ENCODE assay signal across 8 cellular contexts in the genomic region with DNA sequence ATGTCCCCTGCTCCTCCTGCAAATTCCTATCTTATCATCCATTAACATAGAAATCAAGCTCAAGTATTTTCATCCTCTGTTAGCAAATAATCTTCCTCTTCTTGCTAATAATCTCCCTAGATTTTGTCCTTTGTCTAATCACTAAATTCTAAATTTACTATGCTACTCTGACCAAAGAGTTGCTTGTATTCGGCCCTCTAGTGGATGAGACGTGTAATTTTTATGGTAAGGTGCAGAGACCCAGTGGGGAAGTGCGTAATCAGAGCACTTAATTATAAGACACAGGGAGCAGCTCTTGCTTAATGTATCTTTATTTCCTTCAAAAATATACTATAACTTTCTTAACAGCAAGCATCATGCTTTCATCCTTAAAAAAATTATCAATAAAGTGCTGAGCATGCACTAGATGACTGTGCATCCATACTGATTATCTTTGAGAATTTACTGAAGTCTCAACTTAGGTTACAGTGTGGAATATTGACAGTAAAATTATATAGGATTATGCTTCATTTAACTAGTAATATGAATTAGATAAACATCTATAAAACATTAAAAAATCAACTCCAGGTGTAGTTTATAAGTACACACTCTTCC.
DNase-seq lines count a peak whose midpoint lies in the region; ATAC-seq and TF ChIP-seq lines count a peak whose summit lies in the region.

No MANE protein-coding gene starts in this region.

- TF ChIP-seq CTCF in Calu3 (IDR thresholded peaks at IDR 0.05; ENCODE audit: unreplicated experiment) (peak; percentile 73), cardiac fibroblast (IDR thresholded peaks at IDR 0.05; ENCODE audit: low read depth, low read length) (peak; percentile 77), left lung (IDR thresholded peaks at IDR 0.05) (peak; percentile 59 to 69), vagina (IDR thresholded peaks at IDR 0.05) (peak; percentile 43 to 72 (median 44))

- no peaks in the 10 kb centered on the region for H3K36me3 Mint-ChIP-seq in Calu3 (ENCODE audit: insufficient read depth, unreplicated experiment)

- no peaks in the 10 kb centered on the region for H3K27me3 ChIP-seq in left lung
- no peaks in the 10 kb centered on the region for H3K27me3 ChIP-seq in vagina

- no peaks in the 10 kb centered on the region for H3K9me3 ChIP-seq in left lung
- H3K9me3 ChIP-seq in vagina: no peaks in the 10 kb centered on the region

- H3K4me3 ChIP-seq in cardiac fibroblast (replicated peaks in 1 of 2; ENCODE audit: low read depth in 2 of 2, low read length in 2 of 2) (no peak overlapping the region), left lung (no peak overlapping the region), vagina (no peak overlapping the region)

- H3K4me1 ChIP-seq in left lung: no peaks in the 10 kb centered on the region
- peaks cover 6% of the 10 kb centered on the region for H3K4me1 ChIP-seq in vagina

- H3K36me3 ChIP-seq in left lung (no peaks in the 10 kb centered on the region), vagina (no peaks in the 10 kb centered on the region)

- intact Hi-C loops in Calu3 (cut with micrococcal nuclease; ENCODE audit: unreplicated experiment): loop anchor here (2.0 to 5.0 kb wide), 3 partner anchors 211 to 378 kb away; partner anchors contain the start of gene SLC16A7
- intact Hi-C loops in left lung (cut with DNase I): no loop called here
- intact Hi-C loops in vagina (cut with DNase I): no loop called here

- CTCF ChIA-PET in Calu3 (lab: Charles Lee): interaction anchor here (0.8 to 1.6 kb wide), 2 partner anchors 122 to 159 kb away, joined by 3 to 4 read pairs; no protein-coding TSS in a partner anchor

- H3K4me3 Mint-ChIP-seq in Calu3 (ENCODE audit: low read depth, unreplicated experiment): no peak overlapping the region

- peaks cover 8% of the 10 kb centered on the region for H3K4me1 Mint-ChIP-seq in Calu3 (ENCODE audit: low read depth, unreplicated experiment)

- H3K27ac ChIP-seq in left lung (no peak overlapping the region), vagina (no peak overlapping the region)

- TF ChIP-seq POLR2A in vagina (IDR thresholded peaks at IDR 0.05): no peak

- BruUV-seq in Calu3 (replicated peaks; lab: Mats Ljungman, UMichigan): no TSS peak

- ATAC-seq in GM18907 (IDR thresholded peaks at IDR 0.05; ENCODE audit: unreplicated experiment): peak; percentile 92
- peak; percentile 90 for ATAC-seq in HG03064 (IDR thresholded peaks at IDR 0.05; ENCODE audit: low read depth, unreplicated experiment)
- ATAC-seq in left lung: peak; percentile 83

- H3K9me3 Mint-ChIP-seq in Calu3 (ENCODE audit: low read depth, unreplicated experiment): no peaks in the 10 kb centered on the region

- no peak for DNase-seq in Calu3
- peak; percentile 23 for DNase-seq in NCI-H69 (lab: John Stamatoyannopoulos, UW)
- DNase-seq in cardiac fibroblast (ENCODE audit: low read depth in 2 of 2): peak; percentile 60 to 61
- no peak for DNase-seq in left lung
- DNase-seq in vagina (ENCODE audit: extremely low spot score in 2 of 2): no peak
- DNase-seq in activated naive CD4-positive, alpha-beta T cell treated with anti-CD3 and anti-CD28 coated beads, Interleukin-2, amount 50 U/mL, for 16 hours: no peak

- H3K27ac Mint-ChIP-seq in Calu3 (ENCODE audit: unreplicated experiment): no peak overlapping the region

- H3K27me3 Mint-ChIP-seq in Calu3 (ENCODE audit: unreplicated experiment): no peaks in the 10 kb centered on the region

Comparison
In these comparisons a context has a peak if more than half of its experiments do, and no peak if none do; other contexts are left out.
1. DNase-seq: peak in NCI-H69 (single experiment) and cardiac fibroblast (2 of 2); none in Calu3 (single experiment), left lung (0 of 2), vagina (0 of 2) and activated naive CD4-positive, alpha-beta T cell treated with anti-CD3 and anti-CD28 coated beads, Interleukin-2, amount 50 U/mL, for 16 hours (single experiment).
2. Peak in every context shown above with its lines, with median percentiles within 50 percentile points of each other: CTCF ChIP-seq and ATAC-seq.